19 cellular contexts compared by ENCODE assay signal in genomic region chr3:45564172-45564571, GRCh38. TPM values are rescaled to one million over a fixed set of nuclear protein-coding genes. Genes with fewer than 3 reads are reported as not detected.
DNase-seq lines count a peak whose midpoint lies in the region; ATAC-seq, FAIRE-seq and TF ChIP-seq lines count a peak whose summit lies in the region.
"Had no signal": no experiment of that assay in that cellular context is flagged by ENCODE, and none has a peak within 500 bp of the region (broad histone marks: within the 10 kb centered on the region; RNA-seq: fewer than 3 reads in every experiment).

No MANE protein-coding gene starts in this region.

- no peaks in the 10 kb centered on the region for H3K4me1 ChIP-seq in HAP-1
- H3K4me1 ChIP-seq in small intestine (ENCODE audit: control insufficient read depth in 2 of 2, insufficient read depth in 1 of 2, low read depth in 1 of 2, low read length in 1 of 2): no peaks in the 10 kb centered on the region
- H3K4me1 ChIP-seq in gastrocnemius medialis: peaks cover 21 to 25% of the 10 kb centered on the region in 2 donors
- H3K4me1 ChIP-seq: A549 had no signal

- TF ChIP-seq POLR2A in gastrocnemius medialis (IDR thresholded peaks at IDR 0.05): no peak

- H3K27ac ChIP-seq in small intestine (ENCODE audit: low read depth in 1 of 2, low read length in 1 of 2) (no peak overlapping the region), gastrocnemius medialis (no peak overlapping the region)
- H3K27ac ChIP-seq: A549 had no signal

- H3K36me3 ChIP-seq in HAP-1 (replicated peaks): no peaks in the 10 kb centered on the region
- no peaks in the 10 kb centered on the region for H3K36me3 ChIP-seq in small intestine (ENCODE audit: control insufficient read depth in 2 of 2, insufficient read depth in 2 of 2, low read length in 2 of 2)
- no peaks in the 10 kb centered on the region for H3K36me3 ChIP-seq in gastrocnemius medialis

- TF ChIP-seq CTCF in GM12864 (IDR thresholded peaks at IDR 0.05; ENCODE audit: low read depth, low read length, missing control alignments): no peak
- TF ChIP-seq CTCF in gastrocnemius medialis (IDR thresholded peaks at IDR 0.05 in 4 of 5, conservative IDR thresholded peaks at IDR 0.05 in 1 of 5): no peak

- intact Hi-C loops in gastrocnemius medialis (cut with DNase I; ENCODE audit: low total_unique reads): no loop called here

- H3K9me3 ChIP-seq in HAP-1 (no peaks in the 10 kb centered on the region), small intestine (ENCODE audit: control insufficient read depth, low read depth) (no peaks in the 10 kb centered on the region), gastrocnemius medialis (no peaks in the 10 kb centered on the region)
- H3K9me3 ChIP-seq: A549 had no signal

- FAIRE-seq in small intestine (lab: Jason Lieb, UNC): no peak
- FAIRE-seq: A549, endometrium, keratinocyte had no signal

- ATAC-seq in GM19438 (IDR thresholded peaks at IDR 0.05; ENCODE audit: low read depth, unreplicated experiment): peak; percentile 65
- ATAC-seq in HG02763 (IDR thresholded peaks at IDR 0.05; ENCODE audit: unreplicated experiment): peak; percentile 63
- ATAC-seq in HG03460 (IDR thresholded peaks at IDR 0.05; ENCODE audit: unreplicated experiment): peak; percentile 58
- ATAC-seq in gastrocnemius medialis: no peak
- ATAC-seq: A549; activated naive CD8-positive, alpha-beta T cell treated with anti-CD3 and anti-CD28 coated beads, Interleukin-2, amount 50 U/mL, for 24 hours had no signal

- in situ Hi-C loops in HAP-1 (cut with MboI; ENCODE audit: low sequenced_read_pairs) (no loop called here), gastrocnemius medialis (cut with MboI; ENCODE audit: low sequenced_read_pairs in 4 of 4) (no loop called here)

- H3K27me3 ChIP-seq in HAP-1 (ENCODE audit: low read depth) (no peaks in the 10 kb centered on the region), small intestine (ENCODE audit: control insufficient read depth in 2 of 2, insufficient read depth in 2 of 2, low read length in 2 of 2) (no peaks in the 10 kb centered on the region), gastrocnemius medialis (no peaks in the 10 kb centered on the region)

- DNase-seq in GM12864 (ENCODE audit: low read depth) (peak; percentile 56), HAP-1 (ENCODE audit: low spot score in 2 of 2) (no peak), small intestine (no peak), gastrocnemius medialis (no peak)
- DNase-seq in central memory CD4-positive, alpha-beta T cell: no peak
- DNase-seq: activated B cell treated with CpG ODN at 0.5 μM for 24 hours; activated CD8-positive, alpha-beta memory T cell treated with anti-CD3 and anti-CD28 coated beads, Interleukin-2, amount 50 U/mL, for 48 hours; activated naive CD8-positive, alpha-beta T cell treated with anti-CD3 and anti-CD28 coated beads, Interleukin-2, amount 50 U/mL, for 24 hours; GDM1; HFFc6; midbrain; NCI-H2107; substantia nigra had no signal

- H3K4me3 ChIP-seq in GM12864 (ENCODE audit: low read depth, low read length) (no peak overlapping the region), HAP-1 (no peak overlapping the region), small intestine (ENCODE audit: low read depth in 1 of 2, low read length in 2 of 2) (no peak overlapping the region), gastrocnemius medialis (no peak overlapping the region)
- H3K4me3 ChIP-seq: A549 had no signal

RNA-seq across cellular contexts. Expression of gene LIMD1, which starts 30.4 kb away (rescaled TPM):
- polyA plus RNA-seq in small intestine: 1 to 10 TPM; 2.4 to 8.1 (median 2.5) TPM
- total RNA-seq in gastrocnemius medialis: 10 to 100 TPM; 19.3 to 56.6 (median 27.1) TPM

Comparison
In these comparisons a context has a peak if more than half of its experiments do, and no peak if none do; other contexts are left out.
1. ATAC-seq: peak in GM19438 (single experiment), HG02763 (single experiment) and HG03460 (single experiment); none in gastrocnemius medialis (0 of 2).